In genomic region chr6:43396408-43397149, GRCh38 we compare ENCODE assay signal across 1 cellular context.
TF ChIP-seq lines count a peak whose summit lies in the region.

No MANE protein-coding gene starts in this region.

TF ChIP-seq in WTC11, 78 proteins besides CTCF, POLR2A, EP300 and RAD21 (continued from another document):
- TF ChIP-seq, protein P1, sequence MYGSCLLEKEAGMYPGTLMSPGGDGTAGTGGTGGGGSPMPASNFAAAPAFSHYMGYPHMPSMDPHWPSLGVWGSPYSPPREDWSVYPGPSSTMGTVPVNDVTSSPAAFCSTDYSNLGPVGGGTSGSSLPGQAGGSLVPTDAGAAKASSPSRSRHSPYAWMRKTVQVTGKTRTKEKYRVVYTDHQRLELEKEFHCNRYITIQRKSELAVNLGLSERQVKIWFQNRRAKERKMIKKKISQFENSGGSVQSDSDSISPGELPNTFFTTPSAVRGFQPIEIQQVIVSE (CRISPR knock-in tag; IDR thresholded peaks at IDR 0.05; ENCODE audit: borderline replicate concordance) = no peak
- no peak for TF ChIP-seq ZNF423 (CRISPR knock-in tag; IDR thresholded peaks at IDR 0.05)
- no peak for TF ChIP-seq EMX1 (CRISPR knock-in tag; IDR thresholded peaks at IDR 0.05)
- TF ChIP-seq ATF1 (CRISPR knock-in tag; IDR thresholded peaks at IDR 0.05) = no peak
- TF ChIP-seq MAX (CRISPR knock-in tag; IDR thresholded peaks at IDR 0.05) = no peak
- TF ChIP-seq, protein P2, sequence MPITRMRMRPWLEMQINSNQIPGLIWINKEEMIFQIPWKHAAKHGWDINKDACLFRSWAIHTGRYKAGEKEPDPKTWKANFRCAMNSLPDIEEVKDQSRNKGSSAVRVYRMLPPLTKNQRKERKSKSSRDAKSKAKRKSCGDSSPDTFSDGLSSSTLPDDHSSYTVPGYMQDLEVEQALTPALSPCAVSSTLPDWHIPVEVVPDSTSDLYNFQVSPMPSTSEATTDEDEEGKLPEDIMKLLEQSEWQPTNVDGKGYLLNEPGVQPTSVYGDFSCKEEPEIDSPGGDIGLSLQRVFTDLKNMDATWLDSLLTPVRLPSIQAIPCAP (CRISPR knock-in tag; IDR thresholded peaks at IDR 0.05) = no peak
- no peak for TF ChIP-seq PRDM15 (CRISPR knock-in tag; IDR thresholded peaks at IDR 0.05)
- TF ChIP-seq RORB (CRISPR knock-in tag; IDR thresholded peaks at IDR 0.05) = no peak
- no peak for TF ChIP-seq USF2 (CRISPR knock-in tag; IDR thresholded peaks at IDR 0.05)
- no peak for TF ChIP-seq E2F5 (CRISPR knock-in tag; IDR thresholded peaks at IDR 0.05)
- no peak for TF ChIP-seq ZNF263 (CRISPR knock-in tag; IDR thresholded peaks at IDR 0.05; ENCODE audit: low read depth)
